In genomic region chr20:48621256-48622078, GRCh38 we compare ENCODE assay signal across 10 cellular contexts.
A peak's percentile ranks its signal among the peaks of the same experiment; 100 is the strongest.
DNase-seq lines count a peak whose midpoint lies in the region; ATAC-seq and TF ChIP-seq lines count a peak whose summit lies in the region.
"Had no signal": no experiment of that assay in that cellular context is flagged by ENCODE, and none has a peak within 500 bp of the region (broad histone marks: within the 10 kb centered on the region; RNA-seq: fewer than 3 reads in every experiment).

No MANE protein-coding gene starts in this region.

- H3K36me3 Mint-ChIP-seq in CD4-positive, alpha-beta T cell (ENCODE audit: low read depth) = peaks cover 12% of the 10 kb centered on the region
- H3K36me3 Mint-ChIP-seq in activated CD8-positive, alpha-beta T cell treated with anti-CD3 and anti-CD28 coated beads, Interleukin-2, amount 10 ng/mL, durations not matched to agents 7 days and 5 days (ENCODE audit: low read depth) = peaks cover 28% of the 10 kb centered on the region
- peaks cover 12% of the 10 kb centered on the region for H3K36me3 Mint-ChIP-seq in activated T-helper 2 cell treated with anti-CD3 and anti-CD28 coated beads, Interferon-gamma antibody, Interleukin-2, Interleukin-4, amounts not matched to agents 10 μg/mL and 5 μg/mL and 100 μg/mL, durations not matched to agents 14 hours and 24 hours and 36 hours (ENCODE audit: low read depth)
- H3K36me3 Mint-ChIP-seq: activated naive CD4-positive, alpha-beta T cell treated with anti-CD3 and anti-CD28 coated beads, Interleukin-2, amount 50 U/mL, for 24 hours had no signal

- CTCF ChIA-PET in CD4-positive, alpha-beta T cell (lab: Charles Lee) = interaction anchor here (0.8 to 2.6 kb wide), 7 partner anchors 895 to 959 kb away, joined by 3 to 22 read pairs (median 6); no protein-coding TSS in a partner anchor
- CTCF ChIA-PET in activated CD8-positive, alpha-beta T cell treated with anti-CD3 and anti-CD28 coated beads, Interleukin-2, amount 10 ng/mL, durations not matched to agents 7 days and 5 days (lab: Charles Lee) = interaction anchor here (0.6 to 2.5 kb wide), 30 partner anchors 13 to 957 kb away, joined by 3 to 29 read pairs (median 5); no protein-coding TSS in a partner anchor

- no peak for ATAC-seq in CD4-positive, alpha-beta T cell (ENCODE audit: poor library complexity)
- peak; percentile 15 for ATAC-seq in HG02870 (IDR thresholded peaks at IDR 0.05; ENCODE audit: unreplicated experiment)
- ATAC-seq in activated CD8-positive, alpha-beta T cell treated with anti-CD3 and anti-CD28 coated beads, Interleukin-2, amount 10 ng/mL, durations not matched to agents 7 days and 5 days = peak; percentile 24
- ATAC-seq in mucosa of descending colon = peak; percentile 76
- no peak for ATAC-seq in GM19452 (IDR thresholded peaks at IDR 0.05; ENCODE audit: unreplicated experiment)

- no peaks in the 10 kb centered on the region for H3K27me3 Mint-ChIP-seq in CD4-positive, alpha-beta T cell
- no peaks in the 10 kb centered on the region for H3K27me3 Mint-ChIP-seq in activated CD8-positive, alpha-beta T cell treated with anti-CD3 and anti-CD28 coated beads, Interleukin-2, amount 10 ng/mL, durations not matched to agents 7 days and 5 days (ENCODE audit: low read depth)
- no peaks in the 10 kb centered on the region for H3K27me3 Mint-ChIP-seq in activated T-helper 2 cell treated with anti-CD3 and anti-CD28 coated beads, Interferon-gamma antibody, Interleukin-2, Interleukin-4, amounts not matched to agents 10 μg/mL and 5 μg/mL and 100 μg/mL, durations not matched to agents 14 hours and 24 hours and 36 hours (ENCODE audit: low read depth)
- H3K27me3 Mint-ChIP-seq: activated naive CD4-positive, alpha-beta T cell treated with anti-CD3 and anti-CD28 coated beads, Interleukin-2, amount 50 U/mL, for 24 hours had no signal

- peak; percentile 29 for TF ChIP-seq CTCF in CD4-positive, alpha-beta T cell (IDR thresholded peaks at IDR 0.05)
- TF ChIP-seq CTCF in mucosa of descending colon (IDR thresholded peaks at IDR 0.05) = no peak

- H3K9me3 Mint-ChIP-seq in CD4-positive, alpha-beta T cell = no peaks in the 10 kb centered on the region
- H3K9me3 Mint-ChIP-seq in activated CD8-positive, alpha-beta T cell treated with anti-CD3 and anti-CD28 coated beads, Interleukin-2, amount 10 ng/mL, durations not matched to agents 7 days and 5 days (ENCODE audit: insufficient read depth) = no peaks in the 10 kb centered on the region
- no peaks in the 10 kb centered on the region for H3K9me3 Mint-ChIP-seq in activated T-helper 2 cell treated with anti-CD3 and anti-CD28 coated beads, Interferon-gamma antibody, Interleukin-2, Interleukin-4, amounts not matched to agents 10 μg/mL and 5 μg/mL and 100 μg/mL, durations not matched to agents 14 hours and 24 hours and 36 hours
- H3K9me3 Mint-ChIP-seq: activated naive CD4-positive, alpha-beta T cell treated with anti-CD3 and anti-CD28 coated beads, Interleukin-2, amount 50 U/mL, for 24 hours had no signal

- H3K27ac ChIP-seq in CD4-positive, alpha-beta T cell (ENCODE audit: low read depth, low read length) = no peak overlapping the region

- H3K4me3 ChIP-seq in mucosa of descending colon = no peak overlapping the region

- POLR2A ChIA-PET in CD4-positive, alpha-beta T cell (lab: Charles Lee) = interaction anchor here (0.6 to 1.2 kb wide), 2 partner anchors 943 to 1181 kb away, joined by 3 read pairs; no protein-coding TSS in a partner anchor
- POLR2A ChIA-PET in activated CD8-positive, alpha-beta T cell treated with anti-CD3 and anti-CD28 coated beads, Interleukin-2, amount 10 ng/mL, durations not matched to agents 7 days and 5 days (lab: Charles Lee) = no interaction called here

- H3K9me3 ChIP-seq in CD4-positive, alpha-beta T cell (ENCODE audit: control insufficient read depth, low read length) = no peaks in the 10 kb centered on the region
- no peaks in the 10 kb centered on the region for H3K9me3 ChIP-seq in mucosa of descending colon
- H3K9me3 ChIP-seq: gastroesophageal sphincter had no signal

- intact Hi-C loops in CD4-positive, alpha-beta T cell (cut with DNase I, micrococcal nuclease) = loop anchor here (1.0 to 5.0 kb wide), 4 partner anchors 896 to 1424 kb away; no protein-coding TSS in a partner anchor
- intact Hi-C loops in mucosa of descending colon (cut with DNase I, micrococcal nuclease) = loop anchor here (5.0 to 10.0 kb wide), 3 partner anchors 834 to 959 kb away; partner anchors contain the start of gene SULF2 (in 1 of the 2)
- intact Hi-C loops in activated T-helper 2 cell treated with anti-CD3 and anti-CD28 coated beads, Interferon-gamma antibody, Interleukin-2, Interleukin-4, amounts not matched to agents 10 μg/mL and 5 μg/mL and 100 μg/mL, durations not matched to agents 14 hours and 24 hours and 36 hours (cut with micrococcal nuclease) = loop anchor here (1.0 to 5.0 kb wide), 3 partner anchors 895 to 959 kb away; no protein-coding TSS in a partner anchor

- DNase-seq in CD4-positive, alpha-beta T cell = no peak
- DNase-seq in activated CD8-positive, alpha-beta T cell treated with anti-CD3 and anti-CD28 coated beads, Interleukin-2, amount 10 ng/mL, durations not matched to agents 7 days and 5 days = no peak
- DNase-seq in mucosa of descending colon (peak in 2 of 3 donors; percentile 38 to 56), NCI-H2029 treated with DMSO at 0.1 percent for 48 hours (lab: John Stamatoyannopoulos, UW) (no peak), NCI-H1417 treated with DMSO at 0.1 percent for 48 hours (lab: John Stamatoyannopoulos, UW) (no peak)
- DNase-seq in activated T-helper 2 cell treated with anti-CD3 and anti-CD28 coated beads, Interferon-gamma antibody, Interleukin-2, Interleukin-4, amounts not matched to agents 10 μg/mL and 5 μg/mL and 100 μg/mL, durations not matched to agents 14 hours and 24 hours and 36 hours (ENCODE audit: low spot score) = no peak

- peak overlapping the region; percentile 4 for H3K27ac Mint-ChIP-seq in CD4-positive, alpha-beta T cell
- peak overlapping the region; percentile 63 for H3K27ac Mint-ChIP-seq in activated CD8-positive, alpha-beta T cell treated with anti-CD3 and anti-CD28 coated beads, Interleukin-2, amount 10 ng/mL, durations not matched to agents 7 days and 5 days
- H3K27ac Mint-ChIP-seq in activated T-helper 2 cell treated with anti-CD3 and anti-CD28 coated beads, Interferon-gamma antibody, Interleukin-2, Interleukin-4, amounts not matched to agents 10 μg/mL and 5 μg/mL and 100 μg/mL, durations not matched to agents 14 hours and 24 hours and 36 hours = no peak overlapping the region
- H3K27ac Mint-ChIP-seq: activated naive CD4-positive, alpha-beta T cell treated with anti-CD3 and anti-CD28 coated beads, Interleukin-2, amount 50 U/mL, for 24 hours had no signal

- H3K4me3 Mint-ChIP-seq in CD4-positive, alpha-beta T cell = no peak overlapping the region
- no peak overlapping the region for H3K4me3 Mint-ChIP-seq in activated CD8-positive, alpha-beta T cell treated with anti-CD3 and anti-CD28 coated beads, Interleukin-2, amount 10 ng/mL, durations not matched to agents 7 days and 5 days
- H3K4me3 Mint-ChIP-seq in activated T-helper 2 cell treated with anti-CD3 and anti-CD28 coated beads, Interferon-gamma antibody, Interleukin-2, Interleukin-4, amounts not matched to agents 10 μg/mL and 5 μg/mL and 100 μg/mL, durations not matched to agents 14 hours and 24 hours and 36 hours (ENCODE audit: low read depth) = no peak overlapping the region

- H3K36me3 ChIP-seq in mucosa of descending colon (ENCODE audit: low read depth) = no peaks in the 10 kb centered on the region

- H3K4me1 ChIP-seq in mucosa of descending colon (ENCODE audit: low read depth) = peaks cover 20% of the 10 kb centered on the region

- no peaks in the 10 kb centered on the region for H3K27me3 ChIP-seq in CD4-positive, alpha-beta T cell (ENCODE audit: control insufficient read depth, insufficient read depth, low read length)
- H3K27me3 ChIP-seq: gastroesophageal sphincter had no signal

- H3K4me1 Mint-ChIP-seq in CD4-positive, alpha-beta T cell (ENCODE audit: low read depth) = peaks cover 9% of the 10 kb centered on the region
- H3K4me1 Mint-ChIP-seq in activated CD8-positive, alpha-beta T cell treated with anti-CD3 and anti-CD28 coated beads, Interleukin-2, amount 10 ng/mL, durations not matched to agents 7 days and 5 days (ENCODE audit: low read depth) = peaks cover 24% of the 10 kb centered on the region
- H3K4me1 Mint-ChIP-seq in activated T-helper 2 cell treated with anti-CD3 and anti-CD28 coated beads, Interferon-gamma antibody, Interleukin-2, Interleukin-4, amounts not matched to agents 10 μg/mL and 5 μg/mL and 100 μg/mL, durations not matched to agents 14 hours and 24 hours and 36 hours (ENCODE audit: low read depth) = peaks cover 14% of the 10 kb centered on the region

Comparison
In these comparisons a context has a peak if more than half of its experiments do, and no peak if none do; other contexts are left out.
1. ATAC-seq: peak in HG02870 (single experiment), activated CD8-positive, alpha-beta T cell treated with anti-CD3 and anti-CD28 coated beads, Interleukin-2, amount 10 ng/mL, durations not matched to agents 7 days and 5 days (single experiment) and mucosa of descending colon (single experiment); none in CD4-positive, alpha-beta T cell (single experiment) and GM19452 (single experiment).
2. DNase-seq: peak in mucosa of descending colon (2 of 3); none in CD4-positive, alpha-beta T cell (0 of 10), activated CD8-positive, alpha-beta T cell treated with anti-CD3 and anti-CD28 coated beads, Interleukin-2, amount 10 ng/mL, durations not matched to agents 7 days and 5 days (single experiment), NCI-H2029 treated with DMSO at 0.1 percent for 48 hours (single experiment), activated T-helper 2 cell treated with anti-CD3 and anti-CD28 coated beads, Interferon-gamma antibody, Interleukin-2, Interleukin-4, amounts not matched to agents 10 μg/mL and 5 μg/mL and 100 μg/mL, durations not matched to agents 14 hours and 24 hours and 36 hours (single experiment) and NCI-H1417 treated with DMSO at 0.1 percent for 48 hours (single experiment).